Comparison of ENCODE assay signal across 1 cellular context in the genomic region with DNA sequence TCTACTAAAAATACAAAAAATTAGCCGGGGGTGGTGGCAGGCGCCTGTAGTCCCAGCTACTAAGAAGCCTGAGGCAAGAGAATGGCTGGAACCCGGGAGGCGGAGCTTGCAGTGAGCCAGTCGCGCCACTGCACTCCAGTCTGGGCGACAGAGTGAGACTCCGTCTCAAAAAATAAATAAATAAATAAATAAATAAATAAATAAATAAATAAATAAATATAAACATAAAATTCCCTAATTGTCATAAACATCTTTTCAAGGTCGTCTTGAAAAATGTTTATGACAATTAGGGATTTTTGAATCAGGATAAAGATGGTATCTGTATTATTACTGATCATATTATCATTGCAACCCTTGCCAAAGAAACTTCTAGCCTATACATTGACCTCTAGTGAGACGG. TPM values are rescaled to one million over a fixed set of nuclear protein-coding genes. Genes with fewer than 3 reads are reported as not detected.
"Had no signal": no experiment of that assay in that cellular context is flagged by ENCODE, and none has a peak within 500 bp of the region (broad histone marks: within the 10 kb centered on the region; RNA-seq: fewer than 3 reads in every experiment).

No MANE protein-coding gene starts in this region.

RNA-seq across cellular contexts. Expression of gene NCBP2L, which starts 32.5 kb away (rescaled TPM):
- polyA plus RNA-seq: urinary bladder had no signal
